Comparison of ENCODE assay signal across 8 cellular contexts in the genomic region with DNA sequence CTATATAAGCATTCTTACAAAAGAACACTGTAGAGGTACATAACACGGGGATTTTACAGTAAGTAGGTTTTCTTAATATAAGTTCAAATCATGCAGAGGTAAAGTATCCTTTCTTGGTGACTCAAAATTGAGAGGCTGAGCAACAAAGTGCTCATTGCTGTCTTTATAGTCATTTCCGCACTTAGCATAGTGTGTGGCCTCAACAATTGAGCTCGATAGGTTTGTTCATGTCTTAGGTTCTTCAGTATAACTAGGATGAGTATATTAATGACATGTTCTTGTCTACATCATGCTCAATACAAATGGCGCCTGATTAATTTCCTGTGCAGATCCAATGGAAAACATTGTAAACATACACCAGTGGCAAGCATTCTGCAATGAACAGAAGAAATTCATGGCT. TPM values are rescaled to one million over a fixed set of nuclear protein-coding genes. Genes with fewer than 3 reads are reported as not detected.
DNase-seq lines count a peak whose midpoint lies in the region; ATAC-seq and TF ChIP-seq lines count a peak whose summit lies in the region.

No MANE protein-coding gene starts in this region.

- intact Hi-C loops in PC-3 (cut with micrococcal nuclease), result loop anchor here (1.0 to 5.0 kb wide), 5 partner anchors 53 to 211 kb away; no protein-coding TSS in a partner anchor

- H3K27ac ChIP-seq in PC-3 (ENCODE audit: low read length), result peak overlapping the region; percentile 60; the same call in 1 of the 2 replicates
- H3K27ac ChIP-seq in endodermal cell (ENCODE audit: low read depth, low read length), result no peak overlapping the region
- peak overlapping the region; percentile 75 for H3K27ac ChIP-seq in osteoblast (ENCODE audit: low read depth, low read length)

- H3K4me1 ChIP-seq in PC-3 (ENCODE audit: insufficient read depth, low read length) (peaks cover 33% of the 10 kb centered on the region), endodermal cell (ENCODE audit: control insufficient read depth, insufficient read depth, low read length) (peaks cover 25% of the 10 kb centered on the region), osteoblast (ENCODE audit: insufficient read depth, low read length) (peaks cover 50% of the 10 kb centered on the region)

- H3K4me3 Mint-ChIP-seq in endodermal cell, result peak overlapping the region; percentile 74

- DNase-seq in NCI-H146 (lab: John Stamatoyannopoulos, UW), result peak; percentile 9
- no peak for DNase-seq in NCI-H146 treated with DMSO at 0.1 percent for 48 hours (lab: John Stamatoyannopoulos, UW; ENCODE audit: unreplicated experiment)
- DNase-seq in PC-3, result peak; percentile 65
- no peak for DNase-seq in endodermal cell
- peak; percentile 86 for DNase-seq in osteoblast (ENCODE audit: insufficient read length, low spot score, missing footprints)
- DNase-seq in NCI-H2227 (lab: John Stamatoyannopoulos, UW; ENCODE audit: unreplicated experiment), result no peak
- no peak for DNase-seq in NCI-H2029 treated with DMSO at 0.1 percent for 48 hours (lab: John Stamatoyannopoulos, UW)

- H3K9ac ChIP-seq in PC-3 (ENCODE audit: low read length) (peak overlapping the region; percentile 88), endodermal cell (ENCODE audit: extremely low read depth, low read length, poor library complexity, severe bottlenecking) (no peak overlapping the region)

- H2AFZ ChIP-seq in PC-3 (ENCODE audit: low read length), result no peak overlapping the region
- no peak overlapping the region for H2AFZ ChIP-seq in osteoblast (ENCODE audit: low read length)

- H3K36me3 ChIP-seq in PC-3 (ENCODE audit: low read depth, low read length) (no peaks in the 10 kb centered on the region), endodermal cell (ENCODE audit: control insufficient read depth, insufficient read depth, low read length) (no peaks in the 10 kb centered on the region), osteoblast (ENCODE audit: insufficient read depth, low read length) (no peaks in the 10 kb centered on the region)

- CTCF ChIA-PET in PC-3 (lab: Charles Lee), result interaction anchor here (1.9 kb wide), 1 partner anchor 212 kb away, joined by 8 read pairs; no protein-coding TSS in a partner anchor

- POLR2A ChIA-PET in PC-3 (lab: Charles Lee; ENCODE audit: unreplicated experiment), result interaction anchor here (0.6 to 1.5 kb wide), 2 partner anchors 133 to 220 kb away, joined by 4 to 7 read pairs; no protein-coding TSS in a partner anchor

- H3K27ac Mint-ChIP-seq in endodermal cell, result no peak overlapping the region

- peaks cover 9% of the 10 kb centered on the region for H3K27me3 Mint-ChIP-seq in endodermal cell (ENCODE audit: insufficient read depth)

- WGBS in endodermal cell (ENCODE audit: insufficient coverage in 1 of 2, insufficient read length in 1 of 2), 2 experiments, result 56% methylated on average over 4 of the region's 4 CpGs

- no peaks in the 10 kb centered on the region for H3K9me2 ChIP-seq in PC-3 (replicated peaks; ENCODE audit: low read length)

- TSS peak; percentile 27 for BruUV-seq in PC-3 (replicated peaks; lab: Mats Ljungman, UMichigan)

- H3K4me3 ChIP-seq in PC-3 (ENCODE audit: low read length) (peak overlapping the region; percentile 90), endodermal cell (ENCODE audit: low read length) (peak overlapping the region; percentile 87), osteoblast (ENCODE audit: insufficient read depth, low read length) (peak overlapping the region; percentile 85)

- peak; percentile 7 for ATAC-seq in PC-3
- no peak for ATAC-seq in GM19397 (IDR thresholded peaks at IDR 0.05; ENCODE audit: unreplicated experiment)

- peak overlapping the region; percentile 93 for H3K4me2 ChIP-seq in PC-3 (ENCODE audit: low read length)
- peak overlapping the region; percentile 86 for H3K4me2 ChIP-seq in osteoblast (ENCODE audit: insufficient read depth, low read length)

- peaks cover 60% of the 10 kb centered on the region for H3K79me2 ChIP-seq in PC-3 (ENCODE audit: low read length)
- H3K79me2 ChIP-seq in osteoblast (ENCODE audit: insufficient read depth, low read length), result peaks cover 61% of the 10 kb centered on the region

- no peaks in the 10 kb centered on the region for H3F3A ChIP-seq in PC-3 (ENCODE audit: low read length, unreplicated experiment)

- no peaks in the 10 kb centered on the region for H3K9me3 ChIP-seq in PC-3 (ENCODE audit: low read length)
- H3K9me3 ChIP-seq in endodermal cell (ENCODE audit: control insufficient read depth, low read length), result no peaks in the 10 kb centered on the region
- no peaks in the 10 kb centered on the region for H3K9me3 ChIP-seq in osteoblast (ENCODE audit: low read depth, low read length)

- H3K9me3 Mint-ChIP-seq in endodermal cell, result no peaks in the 10 kb centered on the region

- H3K36me3 Mint-ChIP-seq in endodermal cell (ENCODE audit: low read depth), result no peaks in the 10 kb centered on the region

- H3K27me3 ChIP-seq in PC-3 (ENCODE audit: low read length), result no peaks in the 10 kb centered on the region
- no peaks in the 10 kb centered on the region for H3K27me3 ChIP-seq in endodermal cell (ENCODE audit: control insufficient read depth, insufficient read depth, low read length, poor library complexity, severe bottlenecking)
- H3K27me3 ChIP-seq in osteoblast (ENCODE audit: insufficient read depth, low read length), result no peaks in the 10 kb centered on the region

- H4K20me1 ChIP-seq in PC-3 (ENCODE audit: low read length), result no peaks in the 10 kb centered on the region
- H4K20me1 ChIP-seq in osteoblast (ENCODE audit: insufficient read depth, low read length), result no peaks in the 10 kb centered on the region

- TF ChIP-seq CTCF in PC-3 (conservative IDR thresholded peaks at IDR 0.05; ENCODE audit: low read depth, low read length), result no peak
- no peak for TF ChIP-seq CTCF in endodermal cell (conservative IDR thresholded peaks at IDR 0.05)
- no peak for TF ChIP-seq CTCF in osteoblast (IDR thresholded peaks at IDR 0.05; ENCODE audit: extremely low read depth, low read depth, low read length)

- peaks cover 42% of the 10 kb centered on the region for H3K4me1 Mint-ChIP-seq in endodermal cell

RNA-seq across cellular contexts. Expression of a gene that starts 1.4 kb away (rescaled TPM):
- 4.1 and 5.9 TPM in 2 replicates for total RNA-seq in PC-3 (2014; rRNA removed)
- total RNA-seq in endodermal cell, result 10 to 100 TPM; 20.6 to 28.0 TPM
- 20.6 TPM for polyA plus RNA-seq in endodermal cell (2013, experiment 1 of 2)
- 15.5 TPM for polyA plus RNA-seq in endodermal cell (2013, experiment 2 of 2)
- 11.2 and 11.9 TPM in 2 replicates for total RNA-seq in osteoblast

Comparison
In these comparisons a context has a peak if more than half of its experiments do, and no peak if none do; other contexts are left out.
1. DNase-seq: peak in NCI-H146 (single experiment), PC-3 (single experiment) and osteoblast (single experiment); none in NCI-H146 treated with DMSO at 0.1 percent for 48 hours (single experiment), endodermal cell (single experiment), NCI-H2227 (single experiment) and NCI-H2029 treated with DMSO at 0.1 percent for 48 hours (single experiment).
2. Peak in every context shown above with its lines, with median percentiles within 50 percentile points of each other: H3K4me3 ChIP-seq.